Comparison of ENCODE assay signal across 16 cellular contexts in the genomic region with DNA sequence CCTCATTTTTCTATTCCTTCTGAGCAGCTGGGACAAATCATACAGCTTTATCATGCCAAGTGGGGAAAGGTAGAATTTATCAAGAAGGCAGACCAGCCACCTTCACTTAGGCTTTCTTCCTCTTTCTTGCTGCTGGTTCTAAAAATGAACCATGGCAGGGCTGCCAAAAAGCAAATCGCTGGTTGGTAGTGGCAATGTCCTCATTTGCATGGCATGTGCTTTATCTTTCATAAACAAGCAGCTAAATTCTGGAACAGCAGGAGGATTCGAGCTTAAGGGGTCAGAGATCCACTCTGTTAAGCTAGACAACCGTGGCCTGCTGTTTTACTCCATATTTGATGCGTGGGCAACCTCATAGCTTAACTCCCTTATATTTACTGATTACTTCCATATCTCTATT.
DNase-seq lines count a peak whose midpoint lies in the region; ATAC-seq and TF ChIP-seq lines count a peak whose summit lies in the region.
"Had no signal": no experiment of that assay in that cellular context is flagged by ENCODE, and none has a peak within 500 bp of the region (broad histone marks: within the 10 kb centered on the region; RNA-seq: fewer than 3 reads in every experiment).

No MANE protein-coding gene starts in this region.

- H3K27ac ChIP-seq in SU-DHL-6 (ENCODE audit: low read depth, low read length), result no peak overlapping the region
- H3K27ac ChIP-seq: colonic mucosa had no signal

- DNase-seq in NOMO-1 treated with DMSO at 0.1 percent for 48 hours (lab: John Stamatoyannopoulos, UW; ENCODE audit: unreplicated experiment) (peak; percentile 35), NOMO-1 treated with dmso at 0.1 percent for 144 hours (lab: John Stamatoyannopoulos, UW; ENCODE audit: unreplicated experiment) (no peak), fibroblast of villous mesenchyme (ENCODE audit: low read depth) (peak; percentile 42), HuH-7.5 (ENCODE audit: low spot score) (no peak)
- DNase-seq: activated CD8-positive, alpha-beta T cell treated with anti-CD3 and anti-CD28 coated beads, Interleukin-2, amount 10 ng/mL, durations not matched to agents 7 days and 5 days; colonic mucosa; HFFc6; islet precursor cell; mucosa of descending colon; NCI-H1417; stimulated activated naive CD8-positive, alpha-beta T cell treated with anti-CD3 and anti-CD28 coated beads, Interleukin-15, Interleukin-2, amounts not matched to agents 100 U/mL and 50 U/mL, for 24 hours had no signal

- no peaks in the 10 kb centered on the region for H3K27me3 ChIP-seq in SU-DHL-6 (ENCODE audit: low read length)
- H3K27me3 ChIP-seq: colonic mucosa had no signal

- no peak for TF ChIP-seq CTCF in SU-DHL-6 (IDR thresholded peaks at IDR 0.05; ENCODE audit: insufficient read depth, low read length, poor library complexity, severe bottlenecking)
- no peak for TF ChIP-seq CTCF in fibroblast of villous mesenchyme (IDR thresholded peaks at IDR 0.05; ENCODE audit: insufficient read depth, low read depth, low read length)

- peak; percentile 59 for ATAC-seq in stimulated activated memory B cell treated with anti-CD40 and anti-IgM and Interleukin-4, amounts not matched to agents 10 μg/mL and 1 μg/mL and 100 μg/mL, for 72 hours
- ATAC-seq in GM18858 (IDR thresholded peaks at IDR 0.05; ENCODE audit: unreplicated experiment) (no peak), GM21737 (IDR thresholded peaks at IDR 0.05; ENCODE audit: unreplicated experiment) (no peak)
- ATAC-seq: activated CD8-positive, alpha-beta T cell treated with anti-CD3 and anti-CD28 coated beads, Interleukin-2, amount 10 ng/mL, durations not matched to agents 7 days and 5 days; mucosa of descending colon; stimulated activated naive CD8-positive, alpha-beta T cell treated with anti-CD3 and anti-CD28 coated beads, Interleukin-15, Interleukin-2, amounts not matched to agents 100 U/mL and 50 U/mL, for 24 hours had no signal

- H3K4me1 Mint-ChIP-seq in stimulated activated memory B cell treated with anti-CD40 and anti-IgM and Interleukin-4, amounts not matched to agents 10 μg/mL and 1 μg/mL and 100 μg/mL, for 72 hours, result peaks cover 16% of the 10 kb centered on the region

- no peak overlapping the region for H3K9ac ChIP-seq in SU-DHL-6 (ENCODE audit: low read length)

- peak overlapping the region; percentile 18 for H3K4me2 ChIP-seq in SU-DHL-6 (ENCODE audit: low read depth, low read length, poor library complexity, severe bottlenecking)

- no peaks in the 10 kb centered on the region for H3K27me3 Mint-ChIP-seq in stimulated activated memory B cell treated with anti-CD40 and anti-IgM and Interleukin-4, amounts not matched to agents 10 μg/mL and 1 μg/mL and 100 μg/mL, for 72 hours

- H4K20me1 ChIP-seq in SU-DHL-6 (ENCODE audit: low read depth, low read length), result no peaks in the 10 kb centered on the region

- no peak overlapping the region for H3K4me3 Mint-ChIP-seq in stimulated activated memory B cell treated with anti-CD40 and anti-IgM and Interleukin-4, amounts not matched to agents 10 μg/mL and 1 μg/mL and 100 μg/mL, for 72 hours
- H3K4me3 Mint-ChIP-seq: activated CD8-positive, alpha-beta T cell treated with anti-CD3 and anti-CD28 coated beads, Interleukin-2, amount 10 ng/mL, durations not matched to agents 7 days and 5 days; activated T-helper 1 cell treated with anti-CD3 and anti-CD28 coated beads, Interleukin-12 subunit alpha, Interleukin-12 subunit beta, Interleukin-2, Interleukin-4 antibody, amounts not matched to agents 30 ng/mL and 10 ng/mL and 1 ng/mL, durations not matched to agents 14 hours and 24 hours and 36 hours; HFFc6 had no signal

- no peaks in the 10 kb centered on the region for H3K79me2 ChIP-seq in SU-DHL-6 (ENCODE audit: insufficient read depth, low read length)

- H2AFZ ChIP-seq in SU-DHL-6 (ENCODE audit: low read depth, low read length, severe bottlenecking), result no peak overlapping the region

- no peaks in the 10 kb centered on the region for H3K9me3 ChIP-seq in SU-DHL-6 (ENCODE audit: insufficient read depth, low read length)
- H3K9me3 ChIP-seq: colonic mucosa, mucosa of descending colon had no signal

- H3K4me3 ChIP-seq in SU-DHL-6 (ENCODE audit: insufficient read depth, low read length, poor library complexity, severe bottlenecking), result no peak overlapping the region
- no peak overlapping the region for H3K4me3 ChIP-seq in fibroblast of villous mesenchyme (ENCODE audit: low read depth, low read length)
- H3K4me3 ChIP-seq: colonic mucosa, mucosa of descending colon had no signal

- H3K27ac Mint-ChIP-seq in stimulated activated memory B cell treated with anti-CD40 and anti-IgM and Interleukin-4, amounts not matched to agents 10 μg/mL and 1 μg/mL and 100 μg/mL, for 72 hours, result peak overlapping the region; percentile 66
- H3K27ac Mint-ChIP-seq: activated CD8-positive, alpha-beta T cell treated with anti-CD3 and anti-CD28 coated beads, Interleukin-2, amount 10 ng/mL, durations not matched to agents 7 days and 5 days; activated T-helper 1 cell treated with anti-CD3 and anti-CD28 coated beads, Interleukin-12 subunit alpha, Interleukin-12 subunit beta, Interleukin-2, Interleukin-4 antibody, amounts not matched to agents 30 ng/mL and 10 ng/mL and 1 ng/mL, durations not matched to agents 14 hours and 24 hours and 36 hours; HFFc6 had no signal

- peaks cover 3% of the 10 kb centered on the region for H3K9me3 Mint-ChIP-seq in stimulated activated memory B cell treated with anti-CD40 and anti-IgM and Interleukin-4, amounts not matched to agents 10 μg/mL and 1 μg/mL and 100 μg/mL, for 72 hours
- H3K9me3 Mint-ChIP-seq: activated T-helper 1 cell treated with anti-CD3 and anti-CD28 coated beads, Interleukin-12 subunit alpha, Interleukin-12 subunit beta, Interleukin-2, Interleukin-4 antibody, amounts not matched to agents 30 ng/mL and 10 ng/mL and 1 ng/mL, durations not matched to agents 14 hours and 24 hours and 36 hours; HFFc6 had no signal

- H3K36me3 ChIP-seq in SU-DHL-6 (ENCODE audit: low read length), result no peaks in the 10 kb centered on the region
- H3K36me3 ChIP-seq: colonic mucosa had no signal

- no peaks in the 10 kb centered on the region for H3K9me2 ChIP-seq in SU-DHL-6 (replicated peaks; ENCODE audit: insufficient read depth, low read length)

- no peaks in the 10 kb centered on the region for H3K36me3 Mint-ChIP-seq in stimulated activated memory B cell treated with anti-CD40 and anti-IgM and Interleukin-4, amounts not matched to agents 10 μg/mL and 1 μg/mL and 100 μg/mL, for 72 hours

- no peaks in the 10 kb centered on the region for H3F3A ChIP-seq in SU-DHL-6 (ENCODE audit: insufficient read depth)

Comparison
In these comparisons a context has a peak if more than half of its experiments do, and no peak if none do; other contexts are left out.
1. DNase-seq: peak in NOMO-1 treated with DMSO at 0.1 percent for 48 hours (single experiment) and fibroblast of villous mesenchyme (single experiment); none in NOMO-1 treated with dmso at 0.1 percent for 144 hours (single experiment) and HuH-7.5 (single experiment).